28 cellular contexts compared by ENCODE assay signal in the genomic region with DNA sequence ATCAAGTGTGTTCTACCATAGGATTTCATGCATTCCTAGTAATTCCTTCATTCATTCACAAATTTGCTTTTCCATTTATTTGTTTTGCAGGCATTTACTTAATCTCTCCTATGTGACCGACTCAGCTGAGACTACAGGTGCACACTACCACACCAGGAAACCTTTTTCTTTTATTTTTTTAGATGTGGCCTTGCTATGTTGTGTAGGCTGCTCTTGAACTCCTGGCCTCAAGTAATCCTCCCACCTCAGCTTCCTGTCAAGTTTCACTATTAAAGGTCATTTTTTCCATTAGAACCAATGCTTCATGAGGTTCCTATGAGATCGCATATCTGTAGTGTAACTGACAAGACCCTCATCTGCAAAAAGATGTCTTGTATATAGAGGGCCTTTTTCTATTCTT.
A peak's percentile ranks its signal among the peaks of the same experiment; 100 is the strongest.
DNase-seq lines count a peak whose midpoint lies in the region; ATAC-seq and TF ChIP-seq lines count a peak whose summit lies in the region.
"Had no signal": no experiment of that assay in that cellular context is flagged by ENCODE, and none has a peak within 500 bp of the region (broad histone marks: within the 10 kb centered on the region; RNA-seq: fewer than 3 reads in every experiment).

No MANE protein-coding gene starts in this region.

- CTCF ChIA-PET in activated CD8-positive, alpha-beta memory T cell treated with anti-CD3 and anti-CD28 coated beads, Interleukin-2, amount 10 ng/mL, durations not matched to agents 7 days and 5 days (lab: Charles Lee) = interaction anchor here (0.6 to 0.9 kb wide), 2 partner anchors 38 to 123 kb away, joined by 3 to 4 read pairs; no protein-coding TSS in a partner anchor

- DNase-seq in activated CD8-positive, alpha-beta memory T cell treated with anti-CD3 and anti-CD28 coated beads, Interleukin-2, amount 10 ng/mL, durations not matched to agents 7 days and 5 days = no peak
- no peak for DNase-seq in activated CD8-positive, alpha-beta memory T cell treated with anti-CD3 and anti-CD28 coated beads for 24 hours
- DNase-seq in Jurkat, Clone E6-1 (ENCODE audit: low read depth, low spot score) = peak; percentile 72
- DNase-seq in upper lobe of right lung = no peak
- no peak for DNase-seq in erythroblast (lab: John Stamatoyannopoulos, UW)
- no peak for DNase-seq in GM19240 (ENCODE audit: insufficient read length, low spot score)
- DNase-seq: 8988T; COR-L47; DMS79; KG1; NCI-H1092 treated with DMSO at 0.1 percent for 48 hours; NCI-H1436 treated with DMSO at 0.1 percent for 48 hours; NCI-H2029 treated with DMSO at 0.1 percent for 48 hours; NCI-H2171; NCI-H345; NCI-H524; NCI-H774; NK-92 treated with Interleukin-12 subunit alpha and Interleukin-12 subunit beta, amount 100 ng/mL, for 24 hours; SHP77 treated with DMSO at 0.1 percent for 48 hours had no signal

- no peaks in the 10 kb centered on the region for H3K36me3 ChIP-seq in upper lobe of right lung
- H3K36me3 ChIP-seq: HAP-1 had no signal

- H3K27ac ChIP-seq in upper lobe of right lung = no peak overlapping the region
- H3K27ac ChIP-seq: C4-2B, HL-60, RWPE1, SK-N-MC had no signal

- H3K9me3 ChIP-seq in upper lobe of right lung = no peaks in the 10 kb centered on the region
- H3K9me3 ChIP-seq: HAP-1 had no signal

- peaks cover 3% of the 10 kb centered on the region for H3K36me3 Mint-ChIP-seq in activated CD8-positive, alpha-beta memory T cell treated with anti-CD3 and anti-CD28 coated beads, Interleukin-2, amount 10 ng/mL, durations not matched to agents 7 days and 5 days
- H3K36me3 Mint-ChIP-seq in activated naive CD8-positive, alpha-beta T cell = no peaks in the 10 kb centered on the region
- H3K36me3 Mint-ChIP-seq in stimulated activated naive CD8-positive, alpha-beta T cell treated with anti-CD3 and anti-CD28 coated beads, Interleukin-15, Interleukin-2, amounts not matched to agents 100 ng/mL and 50 ng/mL, for 24 hours (ENCODE audit: low read depth) = no peaks in the 10 kb centered on the region

- H3K4me1 Mint-ChIP-seq in activated CD8-positive, alpha-beta memory T cell treated with anti-CD3 and anti-CD28 coated beads, Interleukin-2, amount 10 ng/mL, durations not matched to agents 7 days and 5 days = peaks cover 44% of the 10 kb centered on the region
- H3K4me1 Mint-ChIP-seq in activated naive CD8-positive, alpha-beta T cell (ENCODE audit: low read depth) = peaks cover 93% of the 10 kb centered on the region
- H3K4me1 Mint-ChIP-seq in stimulated activated naive CD8-positive, alpha-beta T cell treated with anti-CD3 and anti-CD28 coated beads, Interleukin-15, Interleukin-2, amounts not matched to agents 100 ng/mL and 50 ng/mL, for 24 hours (ENCODE audit: low read depth) = peaks cover 89% of the 10 kb centered on the region
- H3K4me1 Mint-ChIP-seq: GM23338 had no signal

- no peak for TF ChIP-seq POLR2A in erythroblast (IDR thresholded peaks at IDR 0.05; ENCODE audit: low read length)

- H3K27ac Mint-ChIP-seq in activated CD8-positive, alpha-beta memory T cell treated with anti-CD3 and anti-CD28 coated beads, Interleukin-2, amount 10 ng/mL, durations not matched to agents 7 days and 5 days = no peak overlapping the region
- H3K27ac Mint-ChIP-seq in activated naive CD8-positive, alpha-beta T cell = peak overlapping the region; percentile 67
- H3K27ac Mint-ChIP-seq in stimulated activated naive CD8-positive, alpha-beta T cell treated with anti-CD3 and anti-CD28 coated beads, Interleukin-15, Interleukin-2, amounts not matched to agents 100 ng/mL and 50 ng/mL, for 24 hours = peak overlapping the region; percentile 66
- H3K27ac Mint-ChIP-seq: GM23338 had no signal

- peak; percentile 45 for ATAC-seq in activated CD8-positive, alpha-beta memory T cell treated with anti-CD3 and anti-CD28 coated beads, Interleukin-2, amount 10 ng/mL, durations not matched to agents 7 days and 5 days
- no peak for ATAC-seq in upper lobe of right lung
- ATAC-seq: GM23338, HepG2 had no signal

- no peak overlapping the region for H3K4me3 ChIP-seq in Jurkat, Clone E6-1 (ENCODE audit: low read length)
- H3K4me3 ChIP-seq in upper lobe of right lung = no peak overlapping the region
- H3K4me3 ChIP-seq: GM23338, HAP-1, SK-N-MC had no signal

- no peaks in the 10 kb centered on the region for H3K4me1 ChIP-seq in upper lobe of right lung
- H3K4me1 ChIP-seq: HAP-1 had no signal

- H3K9me3 Mint-ChIP-seq in activated CD8-positive, alpha-beta memory T cell treated with anti-CD3 and anti-CD28 coated beads, Interleukin-2, amount 10 ng/mL, durations not matched to agents 7 days and 5 days (ENCODE audit: low read depth) = no peaks in the 10 kb centered on the region
- no peaks in the 10 kb centered on the region for H3K9me3 Mint-ChIP-seq in activated naive CD8-positive, alpha-beta T cell (ENCODE audit: low read depth)
- no peaks in the 10 kb centered on the region for H3K9me3 Mint-ChIP-seq in stimulated activated naive CD8-positive, alpha-beta T cell treated with anti-CD3 and anti-CD28 coated beads, Interleukin-15, Interleukin-2, amounts not matched to agents 100 ng/mL and 50 ng/mL, for 24 hours
- H3K9me3 Mint-ChIP-seq: GM23338 had no signal

- intact Hi-C loops in upper lobe of right lung (cut with DNase I) = no loop called here

- H3K27me3 ChIP-seq in upper lobe of right lung = no peaks in the 10 kb centered on the region

- H3K4me3 Mint-ChIP-seq in activated CD8-positive, alpha-beta memory T cell treated with anti-CD3 and anti-CD28 coated beads, Interleukin-2, amount 10 ng/mL, durations not matched to agents 7 days and 5 days = no peak overlapping the region
- peak overlapping the region; percentile 24 for H3K4me3 Mint-ChIP-seq in activated naive CD8-positive, alpha-beta T cell
- no peak overlapping the region for H3K4me3 Mint-ChIP-seq in stimulated activated naive CD8-positive, alpha-beta T cell treated with anti-CD3 and anti-CD28 coated beads, Interleukin-15, Interleukin-2, amounts not matched to agents 100 ng/mL and 50 ng/mL, for 24 hours
- H3K4me3 Mint-ChIP-seq: GM23338 had no signal

- TF ChIP-seq CTCF in upper lobe of right lung (IDR thresholded peaks at IDR 0.05) = no peak

- no peaks in the 10 kb centered on the region for H3K27me3 Mint-ChIP-seq in activated CD8-positive, alpha-beta memory T cell treated with anti-CD3 and anti-CD28 coated beads, Interleukin-2, amount 10 ng/mL, durations not matched to agents 7 days and 5 days
- no peaks in the 10 kb centered on the region for H3K27me3 Mint-ChIP-seq in activated naive CD8-positive, alpha-beta T cell
- H3K27me3 Mint-ChIP-seq in stimulated activated naive CD8-positive, alpha-beta T cell treated with anti-CD3 and anti-CD28 coated beads, Interleukin-15, Interleukin-2, amounts not matched to agents 100 ng/mL and 50 ng/mL, for 24 hours = no peaks in the 10 kb centered on the region
